Comparison of ENCODE assay signal across 10 cellular contexts in the genomic region with DNA sequence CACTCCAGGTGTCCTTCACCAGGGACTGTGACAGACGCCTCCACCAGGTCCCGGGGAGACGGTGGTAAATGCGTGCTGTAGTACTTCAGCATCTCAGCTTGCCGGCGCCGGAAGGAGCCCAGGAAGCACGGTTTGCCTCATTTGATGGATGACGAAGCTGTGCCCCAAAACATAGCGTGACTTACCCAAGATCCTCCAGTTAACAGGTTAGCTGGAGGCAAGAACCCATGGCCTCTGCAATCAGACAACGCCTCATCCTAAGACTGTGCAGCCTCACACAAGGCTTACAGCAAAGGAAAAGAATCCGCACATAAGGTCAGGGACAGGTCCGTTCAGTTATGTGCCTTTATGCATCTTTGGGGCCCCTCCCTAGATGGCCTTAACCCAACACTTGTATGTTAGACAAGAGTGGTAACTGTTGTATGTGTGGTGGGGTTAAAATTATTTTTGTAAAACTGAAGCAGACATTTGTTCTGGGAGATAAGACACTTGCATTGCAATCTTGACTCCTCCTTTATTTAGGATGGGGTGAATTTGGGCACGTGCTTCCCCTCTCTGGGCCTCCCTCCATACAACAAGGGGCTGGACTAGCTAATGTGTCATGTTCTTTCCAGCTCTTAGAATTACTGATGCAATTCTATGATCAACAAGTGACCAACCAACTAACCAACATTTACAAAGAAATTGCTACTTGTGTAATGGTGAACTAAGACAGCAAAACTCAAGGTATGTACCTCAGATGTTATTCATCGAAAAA.
DNase-seq lines count a peak whose midpoint lies in the region; ATAC-seq and TF ChIP-seq lines count a peak whose summit lies in the region.
"Had no signal": no experiment of that assay in that cellular context is flagged by ENCODE, and none has a peak within 500 bp of the region (broad histone marks: within the 10 kb centered on the region; RNA-seq: fewer than 3 reads in every experiment).

No MANE protein-coding gene starts in this region.

- no peak overlapping the region for H3K4me3 ChIP-seq in RWPE2 (ENCODE audit: severe bottlenecking)
- H3K4me3 ChIP-seq in skeletal muscle cell (ENCODE audit: low read depth, low read length) = no peak overlapping the region

- H3K9me3 ChIP-seq in RWPE2 (ENCODE audit: severe bottlenecking) = no peaks in the 10 kb centered on the region

- peaks cover 17% of the 10 kb centered on the region for H3K36me3 ChIP-seq in RWPE2 (ENCODE audit: low read depth)

- ATAC-seq in RWPE2 (ENCODE audit: low read depth) = no peak

- no peak for DNase-seq in RWPE2 (ENCODE audit: low spot score)
- DNase-seq in fibroblast of peridontal ligament (ENCODE audit: extremely low read depth) = peak; percentile 82
- DNase-seq in skeletal muscle cell (ENCODE audit: low read depth) = peak; percentile 34
- DNase-seq in T-helper 2 cell = no peak
- no peak for DNase-seq in NCI-H1694 treated with DMSO at 0.1 percent for 48 hours (lab: John Stamatoyannopoulos, UW)
- no peak for DNase-seq in NCI-H1694 (lab: John Stamatoyannopoulos, UW)
- DNase-seq in NCI-H128 (lab: John Stamatoyannopoulos, UW; ENCODE audit: unreplicated experiment) = no peak
- DNase-seq: activated gamma-delta T cell treated with Interleukin-2 at 50 U/mL for 16 hours had no signal

- peaks cover 60% of the 10 kb centered on the region for H3K4me1 ChIP-seq in RWPE2 (ENCODE audit: insufficient read depth, poor library complexity, severe bottlenecking)

- TF ChIP-seq CTCF in RWPE2 (IDR thresholded peaks at IDR 0.05; ENCODE audit: poor library complexity, severe bottlenecking) = no peak

- TF ChIP-seq POLR2A in GM15510 (IDR thresholded peaks at IDR 0.05; ENCODE audit: borderline replicate concordance, extremely low read depth, insufficient read length) = peak; percentile 20

- peak overlapping the region; percentile 93 for H3K27ac ChIP-seq in RWPE2 (ENCODE audit: poor library complexity, severe bottlenecking)
- H3K27ac ChIP-seq: KMS-11 had no signal

- no peaks in the 10 kb centered on the region for H3K27me3 ChIP-seq in RWPE2 (ENCODE audit: insufficient read depth, poor library complexity, severe bottlenecking)

Comparison
In these comparisons a context has a peak if more than half of its experiments do, and no peak if none do; other contexts are left out.
1. DNase-seq: peak in fibroblast of peridontal ligament (single experiment) and skeletal muscle cell (single experiment); none in RWPE2 (single experiment), T-helper 2 cell (0 of 5), NCI-H1694 treated with DMSO at 0.1 percent for 48 hours (single experiment), NCI-H1694 (single experiment) and NCI-H128 (single experiment).